1 cellular context compared by ENCODE assay signal in the genomic region with DNA sequence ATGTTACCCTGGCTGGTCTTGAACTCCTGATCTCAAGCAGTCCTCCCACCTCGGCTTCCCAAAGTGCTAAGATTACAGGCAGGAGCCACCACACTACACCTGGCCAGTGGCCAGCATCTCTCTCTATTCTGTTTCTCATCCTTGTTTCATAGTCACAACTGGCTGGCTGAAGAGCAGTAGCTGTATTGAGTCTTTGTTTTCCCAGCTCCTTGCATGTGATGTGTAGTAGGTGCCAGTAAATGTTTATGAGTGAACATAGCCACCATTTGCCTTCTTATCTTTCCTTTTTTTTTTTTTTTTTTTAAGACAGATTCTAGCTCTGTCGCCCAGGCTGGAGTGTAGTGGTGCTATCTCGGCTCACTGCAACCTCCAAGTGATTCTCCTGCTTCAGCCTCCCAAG.
TF ChIP-seq lines count a peak whose summit lies in the region.

No MANE protein-coding gene starts in this region.

TF ChIP-seq in GM23338, 12 proteins besides CTCF, POLR2A, EP300 and RAD21 (continued from another document):
- TF ChIP-seq, protein P1, sequence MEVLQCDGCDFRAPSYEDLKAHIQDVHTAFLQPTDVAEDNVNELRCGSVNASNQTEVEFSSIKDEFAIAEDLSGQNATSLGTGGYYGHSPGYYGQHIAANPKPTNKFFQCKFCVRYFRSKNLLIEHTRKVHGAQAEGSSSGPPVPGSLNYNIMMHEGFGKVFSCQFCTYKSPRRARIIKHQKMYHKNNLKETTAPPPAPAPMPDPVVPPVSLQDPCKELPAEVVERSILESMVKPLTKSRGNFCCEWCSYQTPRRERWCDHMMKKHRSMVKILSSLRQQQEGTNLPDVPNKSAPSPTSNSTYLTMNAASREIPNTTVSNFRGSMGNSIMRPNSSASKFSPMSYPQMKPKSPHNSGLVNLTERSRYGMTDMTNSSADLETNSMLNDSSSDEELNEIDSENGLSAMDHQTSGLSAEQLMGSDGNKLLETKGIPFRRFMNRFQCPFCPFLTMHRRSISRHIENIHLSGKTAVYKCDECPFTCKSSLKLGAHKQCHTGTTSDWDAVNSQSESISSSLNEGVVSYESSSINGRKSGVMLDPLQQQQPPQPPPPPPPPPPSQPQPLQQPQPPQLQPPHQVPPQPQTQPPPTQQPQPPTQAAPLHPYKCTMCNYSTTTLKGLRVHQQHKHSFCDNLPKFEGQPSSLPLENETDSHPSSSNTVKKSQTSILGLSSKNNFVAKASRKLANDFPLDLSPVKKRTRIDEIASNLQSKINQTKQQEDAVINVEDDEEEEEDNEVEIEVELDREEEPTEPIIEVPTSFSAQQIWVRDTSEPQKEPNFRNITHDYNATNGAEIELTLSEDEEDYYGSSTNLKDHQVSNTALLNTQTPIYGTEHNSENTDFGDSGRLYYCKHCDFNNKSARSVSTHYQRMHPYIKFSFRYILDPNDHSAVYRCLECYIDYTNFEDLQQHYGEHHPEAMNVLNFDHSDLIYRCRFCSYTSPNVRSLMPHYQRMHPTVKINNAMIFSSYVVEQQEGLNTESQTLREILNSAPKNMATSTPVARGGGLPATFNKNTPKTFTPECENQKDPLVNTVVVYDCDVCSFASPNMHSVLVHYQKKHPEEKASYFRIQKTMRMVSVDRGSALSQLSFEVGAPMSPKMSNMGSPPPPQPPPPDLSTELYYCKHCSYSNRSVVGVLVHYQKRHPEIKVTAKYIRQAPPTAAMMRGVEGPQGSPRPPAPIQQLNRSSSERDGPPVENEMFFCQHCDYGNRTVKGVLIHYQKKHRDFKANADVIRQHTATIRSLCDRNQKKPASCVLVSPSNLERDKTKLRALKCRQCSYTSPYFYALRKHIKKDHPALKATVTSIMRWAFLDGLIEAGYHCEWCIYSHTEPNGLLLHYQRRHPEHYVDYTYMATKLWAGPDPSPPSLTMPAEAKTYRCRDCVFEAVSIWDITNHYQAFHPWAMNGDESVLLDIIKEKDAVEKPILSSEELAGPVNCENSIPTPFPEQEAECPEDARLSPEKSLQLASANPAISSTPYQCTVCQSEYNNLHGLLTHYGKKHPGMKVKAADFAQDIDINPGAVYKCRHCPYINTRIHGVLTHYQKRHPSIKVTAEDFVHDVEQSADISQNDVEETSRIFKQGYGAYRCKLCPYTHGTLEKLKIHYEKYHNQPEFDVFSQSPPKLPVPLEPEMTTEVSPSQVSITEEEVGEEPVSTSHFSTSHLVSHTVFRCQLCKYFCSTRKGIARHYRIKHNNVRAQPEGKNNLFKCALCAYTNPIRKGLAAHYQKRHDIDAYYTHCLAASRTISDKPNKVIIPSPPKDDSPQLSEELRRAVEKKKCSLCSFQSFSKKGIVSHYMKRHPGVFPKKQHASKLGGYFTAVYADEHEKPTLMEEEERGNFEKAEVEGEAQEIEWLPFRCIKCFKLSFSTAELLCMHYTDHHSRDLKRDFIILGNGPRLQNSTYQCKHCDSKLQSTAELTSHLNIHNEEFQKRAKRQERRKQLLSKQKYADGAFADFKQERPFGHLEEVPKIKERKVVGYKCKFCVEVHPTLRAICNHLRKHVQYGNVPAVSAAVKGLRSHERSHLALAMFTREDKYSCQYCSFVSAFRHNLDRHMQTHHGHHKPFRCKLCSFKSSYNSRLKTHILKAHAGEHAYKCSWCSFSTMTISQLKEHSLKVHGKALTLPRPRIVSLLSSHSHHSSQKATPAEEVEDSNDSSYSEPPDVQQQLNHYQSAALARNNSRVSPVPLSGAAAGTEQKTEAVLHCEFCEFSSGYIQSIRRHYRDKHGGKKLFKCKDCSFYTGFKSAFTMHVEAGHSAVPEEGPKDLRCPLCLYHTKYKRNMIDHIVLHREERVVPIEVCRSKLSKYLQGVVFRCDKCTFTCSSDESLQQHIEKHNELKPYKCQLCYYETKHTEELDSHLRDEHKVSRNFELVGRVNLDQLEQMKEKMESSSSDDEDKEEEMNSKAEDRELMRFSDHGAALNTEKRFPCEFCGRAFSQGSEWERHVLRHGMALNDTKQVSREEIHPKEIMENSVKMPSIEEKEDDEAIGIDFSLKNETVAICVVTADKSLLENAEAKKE (CRISPR knock-in tag; IDR thresholded peaks at IDR 0.05): no peak
- TF ChIP-seq EZH2phosphoT487 (IDR thresholded peaks at IDR 0.05; ENCODE audit: unreplicated experiment): no peak
- TF ChIP-seq CREB1 (CRISPR knock-in tag; IDR thresholded peaks at IDR 0.05; ENCODE audit: low read depth): no peak
- no peak for TF ChIP-seq ZNF114 (CRISPR knock-in tag; IDR thresholded peaks at IDR 0.05)
- TF ChIP-seq STAT1 (IDR thresholded peaks at IDR 0.05; ENCODE audit: unreplicated experiment): no peak
- TF ChIP-seq JUNB (IDR thresholded peaks at IDR 0.05; ENCODE audit: unreplicated experiment): no peak
- no peak for TF ChIP-seq REST (IDR thresholded peaks at IDR 0.05; ENCODE audit: unreplicated experiment)
